28 cellular contexts compared by ENCODE assay signal in genomic region chr1:78987042-78987441, GRCh38. TPM values are rescaled to one million over a fixed set of nuclear protein-coding genes. Genes with fewer than 3 reads are reported as not detected.
A peak's percentile ranks its signal among the peaks of the same experiment; 100 is the strongest.
DNase-seq lines count a peak whose midpoint lies in the region; ATAC-seq, FAIRE-seq and TF ChIP-seq lines count a peak whose summit lies in the region.
"Had no signal": no experiment of that assay in that cellular context is flagged by ENCODE, and none has a peak within 500 bp of the region (broad histone marks: within the 10 kb centered on the region; RNA-seq: fewer than 3 reads in every experiment).

No MANE protein-coding gene starts in this region.

- H3K27ac ChIP-seq in A549 (no peak overlapping the region), neuronal stem cell (replicated peaks; ENCODE audit: low read length) (no peak overlapping the region), smooth muscle cell (ENCODE audit: low read depth) (no peak overlapping the region)
- H3K27ac ChIP-seq: 22Rv1, BLaER1 had no signal

- no peaks in the 10 kb centered on the region for H3K27me3 ChIP-seq in neuronal stem cell (ENCODE audit: control insufficient read depth in 3 of 3, insufficient read depth in 3 of 3, low read depth in 1 of 3, low read length in 3 of 3)
- H3K27me3 ChIP-seq in smooth muscle cell (ENCODE audit: low read depth) = no peaks in the 10 kb centered on the region
- H3K27me3 ChIP-seq: BE2C, BLaER1 had no signal

- TF ChIP-seq RAD21 in A549 (conservative IDR thresholded peaks at IDR 0.05 in 1 of 2, IDR thresholded peaks at IDR 0.05 in 1 of 2) = no peak

- no peak overlapping the region for H3K23ac ChIP-seq in neuronal stem cell (ENCODE audit: low read depth, low read length, poor library complexity)

- no peak for FAIRE-seq in A549 (lab: Jason Lieb, UNC)
- FAIRE-seq: GM12878, GM12892, GM18507 had no signal

- no peak overlapping the region for H2AK5ac ChIP-seq in neuronal stem cell (ENCODE audit: low read depth, low read length)

- no peak for ATAC-seq in A549
- ATAC-seq: GM12878 had no signal

- H2BK15ac ChIP-seq in neuronal stem cell (ENCODE audit: low read length) = no peak overlapping the region

- no peak overlapping the region for H2BK120ac ChIP-seq in neuronal stem cell (ENCODE audit: low read depth, low read length)

- WGBS in A549 (ENCODE audit: missing lambda C conversion rate) = 22% methylated on average over 2 of the region's 2 CpGs
- WGBS in neuronal stem cell (ENCODE audit: extremely low coverage in 2 of 2, insufficient read length in 2 of 2, insufficient replicate concordance in 1 of 2), 2 donors = no CpG with 5 or more reads among the region's 2 CpGs
- 85% methylated on average over 2 of the region's 2 CpGs for WGBS in smooth muscle cell (ENCODE audit: low lambda C conversion rate)

- H2AFZ ChIP-seq in neuronal stem cell (ENCODE audit: low read length) (no peak overlapping the region), smooth muscle cell (ENCODE audit: low read depth) (no peak overlapping the region)

- no peak for TF ChIP-seq POLR2A in A549 (IDR thresholded peaks at IDR 0.05; ENCODE audit: low read length)

- no peaks in the 10 kb centered on the region for H3K79me2 ChIP-seq in smooth muscle cell (ENCODE audit: low read depth)

- no peak overlapping the region for H2BK12ac ChIP-seq in neuronal stem cell (ENCODE audit: low read length)

- DNase-seq in DMS53 (lab: John Stamatoyannopoulos, UW) = peak; percentile 27
- DNase-seq in DMS53 treated with DMSO at 0.1 percent for 48 hours (lab: John Stamatoyannopoulos, UW; ENCODE audit: unreplicated experiment) = no peak
- DNase-seq in A549 (ENCODE audit: low read depth in 1 of 2, low spot score in 1 of 2) = no peak
- DNase-seq in NCI-H460 (ENCODE audit: extremely low read depth, low read depth) = peak; percentile 1
- DNase-seq in neuronal stem cell (ENCODE audit: low spot score) = no peak
- DNase-seq in smooth muscle cell (lab: John Stamatoyannopoulos, UW; ENCODE audit: unreplicated experiment) = no peak
- DNase-seq: ACHN; BE2C; C1 segment of cervical spinal cord; CD4-positive, alpha-beta memory T cell; CD4-positive, CD25-positive, alpha-beta regulatory T cell; CD8-positive, alpha-beta memory T cell; COR-L47; DMS 273 treated with DMSO at 0.1 percent for 48 hours; DMS153; DMS79; DND-41; EL; GDM1 had no signal

- no peaks in the 10 kb centered on the region for H3F3A ChIP-seq in smooth muscle cell (ENCODE audit: low read depth)

- POLR2A ChIA-PET in A549 (lab: Yijun Ruan, JAX) = no interaction called here

- no peaks in the 10 kb centered on the region for H3K4me1 ChIP-seq in A549
- no peaks in the 10 kb centered on the region for H3K4me1 ChIP-seq in neuronal stem cell (ENCODE audit: control insufficient read depth in 2 of 2, insufficient read depth in 1 of 2, low read depth in 1 of 2, low read length in 2 of 2)
- H3K4me1 ChIP-seq in smooth muscle cell (ENCODE audit: low read depth) = no peaks in the 10 kb centered on the region
- H3K4me1 ChIP-seq: BE2C had no signal

- no peak overlapping the region for H4K91ac ChIP-seq in neuronal stem cell (ENCODE audit: low read depth, low read length, poor library complexity)

- no peaks in the 10 kb centered on the region for H4K20me1 ChIP-seq in smooth muscle cell (ENCODE audit: low read depth)
- H4K20me1 ChIP-seq: BLaER1 had no signal

- CTCF ChIA-PET in A549 (lab: Yijun Ruan, JAX) = no interaction called here

- no peaks in the 10 kb centered on the region for H3K79me1 ChIP-seq in neuronal stem cell (ENCODE audit: low read depth, low read length)

- H3K18ac ChIP-seq in neuronal stem cell (ENCODE audit: low read length) = no peak overlapping the region

- no peak overlapping the region for H3K9ac ChIP-seq in neuronal stem cell (ENCODE audit: low read depth, low read length, poor library complexity)
- H3K9ac ChIP-seq in smooth muscle cell (ENCODE audit: low read depth) = no peak overlapping the region
- H3K9ac ChIP-seq: BLaER1 had no signal

- TF ChIP-seq CTCF in A549 (IDR thresholded peaks at IDR 0.05) (no peak), smooth muscle cell (IDR thresholded peaks at IDR 0.05; ENCODE audit: borderline replicate concordance, insufficient read depth, poor library complexity, severe bottlenecking) (no peak)

- no peak overlapping the region for H3K4me2 ChIP-seq in A549
- no peak overlapping the region for H3K4me2 ChIP-seq in neuronal stem cell (ENCODE audit: insufficient read depth, low read length, poor library complexity, severe bottlenecking)
- no peak overlapping the region for H3K4me2 ChIP-seq in smooth muscle cell
- H3K4me2 ChIP-seq: BLaER1 had no signal

- H3K4me3 ChIP-seq in A549 (no peak overlapping the region), neuronal stem cell (ENCODE audit: low read length in 2 of 2) (no peak overlapping the region), smooth muscle cell (no peak overlapping the region)
- H3K4me3 ChIP-seq: BLaER1, GM12878 had no signal

- H3K14ac ChIP-seq in neuronal stem cell (ENCODE audit: low read length) = no peak overlapping the region

- TF ChIP-seq EP300 in A549 (IDR thresholded peaks at IDR 0.05) = no peak

- H3K9me3 ChIP-seq in A549 = no peaks in the 10 kb centered on the region
- H3K9me3 ChIP-seq in neuronal stem cell (replicated peaks in 1 of 2; ENCODE audit: control insufficient read depth in 2 of 2, insufficient read depth in 1 of 2, low read depth in 1 of 2, low read length in 2 of 2) = no peaks in the 10 kb centered on the region
- H3K9me3 ChIP-seq in smooth muscle cell (replicated peaks; ENCODE audit: low read depth) = no peaks in the 10 kb centered on the region
- H3K9me3 ChIP-seq: BE2C, BLaER1 had no signal

- H4K8ac ChIP-seq in neuronal stem cell (ENCODE audit: low read depth, low read length) = no peak overlapping the region

- H2BK5ac ChIP-seq in neuronal stem cell (ENCODE audit: low read length) = no peak overlapping the region

- H3K36me3 ChIP-seq in neuronal stem cell (replicated peaks in 1 of 2; ENCODE audit: control insufficient read depth in 2 of 2, insufficient read depth in 2 of 2, low read length in 2 of 2) (no peaks in the 10 kb centered on the region), smooth muscle cell (ENCODE audit: low read depth) (no peaks in the 10 kb centered on the region)
- H3K36me3 ChIP-seq: BE2C, BLaER1 had no signal

- H3K4ac ChIP-seq in neuronal stem cell (ENCODE audit: low read length) = no peak overlapping the region

TF ChIP-seq in A549, 52 proteins besides CTCF, POLR2A, EP300 and RAD21:
- TF ChIP-seq RNF2 (IDR thresholded peaks at IDR 0.05; ENCODE audit: borderline replicate concordance, low read depth) (no peak), TP53 (CRISPR knock-in tag; IDR thresholded peaks at IDR 0.05) (no peak), MAFK (IDR thresholded peaks at IDR 0.05; ENCODE audit: partially characterized antibody) (peak; percentile 62), HOXB5 (CRISPR knock-in tag; IDR thresholded peaks at IDR 0.05) (no peak), JUN (IDR thresholded peaks at IDR 0.05) (no peak), MAZ (IDR thresholded peaks at IDR 0.05; ENCODE audit: borderline replicate concordance, low read depth, low read length) (no peak), SREBF2 (IDR thresholded peaks at IDR 0.05) (no peak), HDAC2 (IDR thresholded peaks at IDR 0.05) (no peak)
TF ChIP-seq in A549: peak in this region for 1.

RNA-seq across cellular contexts. Expression of gene ADGRL4, which starts 19.5 kb away (rescaled TPM):
- polyA plus RNA-seq in A549 (2011; rRNA removed) = not detected in 2 replicates
- polyA plus RNA-seq in A549 (2012; cell fraction: cytosol; rRNA removed) = not detected in 2 replicates
- not detected in 2 replicates for polyA plus RNA-seq in A549 (2012; cell fraction: nucleus; rRNA removed)
- polyA plus RNA-seq in A549 (2017; fragmentation: RNase III; extraction: RNeasy Plus Mini Kit Qiagen cat#74134 plus additional on column Dnase treatment) = not detected in 3 replicates
- not detected in 2 replicates for polyA minus RNA-seq in A549 (2011; rRNA and poly(A)+ RNA removed)
- total RNA-seq in NCI-H460 (2014; rRNA removed; shearing (Covaris generic)) = 0.05 and 0.09 TPM in 2 replicates
- 0.06 TPM in 1 of 2 replicates, not detected in the other for polyA plus RNA-seq in NCI-H460 (2014; cell fraction: nucleus; rRNA removed)
- polyA plus RNA-seq in neuronal stem cell (2013, experiment 1 of 2) = 0.35 TPM
- 0.29 TPM for polyA plus RNA-seq in neuronal stem cell (2013, experiment 2 of 2)
- total RNA-seq in smooth muscle cell = 2.8 and 3.1 TPM in 2 replicates
- polyA plus RNA-seq in smooth muscle cell = 0.54 and 2.7 TPM in 2 replicates
- total RNA-seq: A172; A673; CD4-positive, alpha-beta memory T cell; CD4-positive, CD25-positive, alpha-beta regulatory T cell; CD8-positive, alpha-beta memory T cell; G401; GM12878 had no signal
- polyA plus RNA-seq: CD14-positive monocyte; CD4-positive, alpha-beta memory T cell; CD4-positive, CD25-positive, alpha-beta regulatory T cell; CD8-positive, alpha-beta memory T cell; GM12878 had no signal

Comparison
In these comparisons a context has a peak if more than half of its experiments do, and no peak if none do; other contexts are left out.
1. DNase-seq: peak in DMS53 (single experiment) and NCI-H460 (single experiment); none in DMS53 treated with DMSO at 0.1 percent for 48 hours (single experiment), A549 (0 of 2), neuronal stem cell (single experiment) and smooth muscle cell (single experiment).